In genomic region chr9:112486221-112487007, GRCh38 we compare ENCODE assay signal across 8 cellular contexts. TPM values are rescaled to one million over a fixed set of nuclear protein-coding genes. Genes with fewer than 3 reads are reported as not detected.
DNase-seq lines count a peak whose midpoint lies in the region; ATAC-seq and TF ChIP-seq lines count a peak whose summit lies in the region.

KIAA1958 (plus strand) TSS chr9:112486827; CDS start chr9:112574081, 87,254 bp downstream.

- H3K9me3 ChIP-seq in adrenal gland (replicated peaks in 1 of 3): no peaks in the 10 kb centered on the region
- H3K9me3 ChIP-seq in right atrium auricular region: no peaks in the 10 kb centered on the region
- H3K9me3 ChIP-seq in vagina: no peaks in the 10 kb centered on the region

- intact Hi-C loops in adrenal gland (cut with DNase I): loop anchor here in 1 of 2 donors (10.0 kb wide), 1 partner anchor 208 kb away; no protein-coding TSS in a partner anchor
- intact Hi-C loops in vagina (cut with DNase I): no loop called here

- no peaks in the 10 kb centered on the region for H3K36me3 ChIP-seq in adrenal gland (replicated peaks in 1 of 2)
- H3K36me3 ChIP-seq in right atrium auricular region: no peaks in the 10 kb centered on the region
- H3K36me3 ChIP-seq in vagina: no peaks in the 10 kb centered on the region

- TF ChIP-seq CTCF in GM12864 (IDR thresholded peaks at IDR 0.05; ENCODE audit: low read depth, low read length, missing control alignments) (no peak), adrenal gland (IDR thresholded peaks at IDR 0.05) (no peak), right atrium auricular region (IDR thresholded peaks at IDR 0.05) (no peak), vagina (IDR thresholded peaks at IDR 0.05) (no peak)

- TF ChIP-seq POLR2A in adrenal gland (IDR thresholded peaks at IDR 0.05) (peak; percentile 29 to 66), vagina (IDR thresholded peaks at IDR 0.05) (no peak)

- ATAC-seq in HG02571 (IDR thresholded peaks at IDR 0.05; ENCODE audit: unreplicated experiment): peak; percentile 87

- H3K4me3 ChIP-seq in GM12864 (ENCODE audit: low read depth, low read length) (peak within 1 kb of the TSS; percentile 92), adrenal gland (peak within 1 kb of the TSS; percentile 34 to 97 (median 74)), right atrium auricular region (peak within 1 kb of the TSS; percentile 84 to 96), vagina (peak within 1 kb of the TSS; percentile 85 to 97)

- 1 to 9% (median 2%) methylated on average over 11 to 93 of the region's 93 CpGs for WGBS in adrenal gland, 4 donors

- H3K27me3 ChIP-seq in adrenal gland (no peaks in the 10 kb centered on the region), right atrium auricular region (no peaks in the 10 kb centered on the region), vagina (no peaks in the 10 kb centered on the region)

- H3K27ac ChIP-seq in adrenal gland (peak within 1 kb of the TSS; percentile 47 to 90 (median 71)), right atrium auricular region (peak within 1 kb of the TSS; percentile 62 to 75), vagina (peak within 1 kb of the TSS; percentile 91)

- peaks cover 22 to 31% of the 10 kb centered on the region in 2 donors for H3K4me1 ChIP-seq in adrenal gland (replicated peaks in 1 of 2)
- peaks cover 0 to 12% of the 10 kb centered on the region in 2 donors for H3K4me1 ChIP-seq in right atrium auricular region
- H3K4me1 ChIP-seq in vagina: peaks cover 28% of the 10 kb centered on the region

- DNase-seq in GM12864 (ENCODE audit: low read depth) (peak; percentile 73), NAMALWA (ENCODE audit: low spot score) (peak; percentile 89), SW480 (ENCODE audit: low spot score) (peak; percentile 86), adrenal gland (peak; percentile 81 to 92 (median 88)), right atrium auricular region (ENCODE audit: low spot score) (peak; percentile 69), pulmonary artery endothelial cell (ENCODE audit: low read depth, low spot score) (peak; percentile 5), vagina (ENCODE audit: extremely low spot score in 2 of 2) (no peak)

RNA-seq across cellular contexts. Expression of gene KIAA1958, which starts in this region (rescaled TPM):
- 10 to 100 TPM; 17.0 to 67.2 (median 39.9) TPM for total RNA-seq in adrenal gland
- 10 to 100 TPM in 1 of 3 donors, 1 to 10 TPM in 2; 3.5 to 11.6 (median 7.3) TPM for polyA plus RNA-seq in adrenal gland
- 1 to 10 TPM; 1.9 to 4.1 TPM for total RNA-seq in right atrium auricular region
- total RNA-seq in pulmonary artery endothelial cell: 0.79 and 2.1 TPM in 2 replicates
- total RNA-seq in vagina: 12.0 TPM

Comparison
In these comparisons a context has a peak if more than half of its experiments do, and no peak if none do; other contexts are left out.
1. DNase-seq: peak in GM12864 (single experiment), NAMALWA (single experiment), SW480 (single experiment), adrenal gland (7 of 7), right atrium auricular region (single experiment) and pulmonary artery endothelial cell (single experiment); none in vagina (0 of 2).
2. POLR2A ChIP-seq: peak in adrenal gland (2 of 2); none in vagina (0 of 2).
3. Peak in every context shown above with its lines, with median percentiles within 50 percentile points of each other: H3K4me3 ChIP-seq and H3K27ac ChIP-seq.